Comparison of ENCODE assay signal across 30 cellular contexts in the genomic region with DNA sequence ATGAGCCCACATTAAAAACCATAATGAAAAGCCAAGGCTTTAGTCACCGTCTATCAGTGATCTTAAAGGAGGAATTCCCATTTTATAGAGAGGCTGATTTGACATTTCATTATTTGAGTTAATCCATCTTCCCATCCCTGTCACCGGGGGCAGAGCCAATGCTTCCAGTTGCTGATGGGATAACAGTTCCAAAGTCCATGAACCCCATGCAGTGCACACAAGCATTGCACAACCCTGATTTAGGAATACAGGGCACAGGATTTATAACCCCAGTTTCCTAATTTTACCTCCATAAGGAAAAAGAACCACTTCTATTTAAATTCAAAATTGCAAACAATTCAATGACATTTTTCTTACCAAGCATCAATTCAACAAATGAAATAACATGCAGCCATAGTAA. TPM values are rescaled to one million over a fixed set of nuclear protein-coding genes. Genes with fewer than 3 reads are reported as not detected.
A peak's percentile ranks its signal among the peaks of the same experiment; 100 is the strongest.
DNase-seq lines count a peak whose midpoint lies in the region; ATAC-seq, FAIRE-seq and TF ChIP-seq lines count a peak whose summit lies in the region.
"Had no signal": no experiment of that assay in that cellular context is flagged by ENCODE, and none has a peak within 500 bp of the region (broad histone marks: within the 10 kb centered on the region; RNA-seq: fewer than 3 reads in every experiment).

No MANE protein-coding gene starts in this region.

- peak overlapping the region; percentile 10; the same call in 1 of the 3 replicates for H3K4me2 ChIP-seq in A549
- H3K4me2 ChIP-seq in HepG2 (ENCODE audit: low read depth, low read length): no peak overlapping the region
- H3K4me2 ChIP-seq: BLaER1 had no signal

- no TSS peak for BruUV-seq in HepG2 (replicated peaks; lab: Mats Ljungman, UMichigan)

- no peaks in the 10 kb centered on the region for H4K20me1 ChIP-seq in HepG2 (ENCODE audit: insufficient read depth, low read length)
- H4K20me1 ChIP-seq: BLaER1 had no signal

- TF ChIP-seq POLR2A in A549 (IDR thresholded peaks at IDR 0.05; ENCODE audit: low read length) (no peak), HepG2 (IDR thresholded peaks at IDR 0.05; ENCODE audit: insufficient read depth in 1 of 2, low read depth in 2 of 2, low read length in 2 of 2) (no peak), right lobe of liver (IDR thresholded peaks at IDR 0.05) (no peak)

- TF ChIP-seq EP300 in A549 (IDR thresholded peaks at IDR 0.05): no peak
- TF ChIP-seq EP300 in HepG2 (IDR thresholded peaks at IDR 0.05; ENCODE audit: low read depth in 2 of 2, low read length in 2 of 2): no peak
- no peak for TF ChIP-seq EP300 in HepG2 (CRISPR knock-in tag; IDR thresholded peaks at IDR 0.05; ENCODE audit: borderline replicate concordance)

- no peak for DNase-seq in A549 (ENCODE audit: low read depth in 1 of 2, low spot score in 1 of 2)
- DNase-seq in HepG2 (ENCODE audit: low spot score): peak; percentile 29
- DNase-seq in right lobe of liver: peak; percentile 36 to 67 (median 60)
- no peak for DNase-seq in DMS114 treated with DMSO at 0.1 percent for 48 hours (lab: John Stamatoyannopoulos, UW; ENCODE audit: unreplicated experiment)
- DNase-seq in stimulated activated CD4-positive, alpha-beta T cell treated with anti-CD3 and anti-CD28 coated beads, Interleukin-1b, Interleukin-23, amount 100 ng/mL, for 48 hours: no peak
- DNase-seq in DMS153 (lab: John Stamatoyannopoulos, UW): no peak
- DNase-seq: ACHN; BE2C; C1 segment of cervical spinal cord; CD4-positive, alpha-beta memory T cell; CD4-positive, CD25-positive, alpha-beta regulatory T cell; CD8-positive, alpha-beta memory T cell; COR-L47; DMS 273 treated with DMSO at 0.1 percent for 48 hours; DMS53; DMS79; DND-41; EL; GDM1 had no signal

- POLR2A ChIA-PET in A549 (lab: Yijun Ruan, JAX) (no interaction called here), HepG2 (lab: Yijun Ruan, JAX) (no interaction called here)

- FAIRE-seq in A549 (lab: Jason Lieb, UNC): peak; percentile 90
- peak; percentile 76 for FAIRE-seq in islet of Langerhans (lab: Jason Lieb, UNC)
- peak; percentile 64 for FAIRE-seq in HepG2 (lab: Jason Lieb, UNC)
- FAIRE-seq: GM12878, GM12892, GM18507 had no signal

- no peak overlapping the region for H3K9ac ChIP-seq in HepG2 (ENCODE audit: insufficient read depth, low read depth, low read length)
- H3K9ac ChIP-seq: BLaER1 had no signal

- CTCF ChIA-PET in A549 (lab: Yijun Ruan, JAX): interaction anchor here (0.9 kb wide), 1 partner anchor 180 kb away, joined by 3 read pairs; no protein-coding TSS in a partner anchor
- CTCF ChIA-PET in HepG2 (lab: Yijun Ruan, JAX; ENCODE audit: low intra/inter-chr PET ratio, low total read pairs): no interaction called here

- H3K36me3 ChIP-seq in HepG2 (replicated peaks in 1 of 2; ENCODE audit: control insufficient read depth in 1 of 2, insufficient read depth in 2 of 2, low read length in 2 of 2): no peaks in the 10 kb centered on the region
- H3K36me3 ChIP-seq in right lobe of liver: no peaks in the 10 kb centered on the region
- H3K36me3 ChIP-seq: BE2C, BLaER1 had no signal

- TF ChIP-seq CTCF in A549 (IDR thresholded peaks at IDR 0.05): no peak
- TF ChIP-seq CTCF in HepG2 (CRISPR knock-in tag; IDR thresholded peaks at IDR 0.05): no peak
- TF ChIP-seq CTCF in right lobe of liver (IDR thresholded peaks at IDR 0.05): no peak

- H3K4me1 ChIP-seq in A549 (no peaks in the 10 kb centered on the region), HepG2 (ENCODE audit: insufficient read depth, low read length) (peaks cover 17% of the 10 kb centered on the region), right lobe of liver (peaks cover 0 to 8% (median 3%) of the 10 kb centered on the region in 4 donors)
- H3K4me1 ChIP-seq: BE2C, BLaER1 had no signal

- no peak for TF ChIP-seq RAD21 in A549 (conservative IDR thresholded peaks at IDR 0.05 in 1 of 2, IDR thresholded peaks at IDR 0.05 in 1 of 2)
- no peak for TF ChIP-seq RAD21 in HepG2 (CRISPR knock-in tag; IDR thresholded peaks at IDR 0.05)

- H3K27me3 ChIP-seq in HepG2 (ENCODE audit: control insufficient read depth in 1 of 2, insufficient read depth in 2 of 2, low read length in 2 of 2) (no peaks in the 10 kb centered on the region), right lobe of liver (peaks cover 0 to 4% of the 10 kb centered on the region in 2 donors)
- H3K27me3 ChIP-seq: BE2C, BLaER1 had no signal

- H3K4me3 ChIP-seq in A549 (no peak overlapping the region), HepG2 (replicated peaks in 1 of 3; ENCODE audit: insufficient read depth in 1 of 3, low read depth in 2 of 3, low read length in 3 of 3) (no peak overlapping the region), right lobe of liver (no peak overlapping the region)
- H3K4me3 ChIP-seq: BLaER1, GM12878 had no signal

- intact Hi-C loops in HepG2 (cut with micrococcal nuclease; ENCODE audit: unreplicated experiment): no loop called here
- intact Hi-C loops in right lobe of liver (cut with DNase I): no loop called here

- 29% methylated on average over 2 of the region's 2 CpGs for WGBS in A549 (ENCODE audit: missing lambda C conversion rate)
- 47% methylated on average over 2 of the region's 2 CpGs for WGBS in HepG2 (ENCODE audit: low lambda C conversion rate)
- WGBS in right lobe of liver (ENCODE audit: insufficient coverage, low coverage, low lambda C conversion rate, missing lambda C conversion rate): 21% methylated on average over 2 of the region's 2 CpGs

- in situ Hi-C loops in HepG2 (cut with HindIII; ENCODE audit: extremely low pct_ligation_motif_present, low pct_unique_long_range_greater_than_20kb): no loop called here

- H3K27ac ChIP-seq in A549 (no peak overlapping the region), HepG2 (ENCODE audit: extremely low read length, insufficient read depth, low read length) (no peak overlapping the region), right lobe of liver (peak overlapping the region in 2 of 3 donors; percentile 25 to 28)
- H3K27ac ChIP-seq: 22Rv1, BLaER1 had no signal

- no peak for ATAC-seq in A549
- ATAC-seq in HepG2: no peak
- peak; percentile 84 to 94 (median 92) for ATAC-seq in right lobe of liver
- ATAC-seq in HG02981 (IDR thresholded peaks at IDR 0.05; ENCODE audit: unreplicated experiment): no peak
- ATAC-seq: GM12878 had no signal

- H3K79me2 ChIP-seq in HepG2 (ENCODE audit: insufficient read depth, low read length): no peaks in the 10 kb centered on the region

- no peak overlapping the region for H2AFZ ChIP-seq in HepG2 (ENCODE audit: low read length)

- H3K9me3 ChIP-seq in A549 (no peaks in the 10 kb centered on the region), HepG2 (ENCODE audit: low read length) (no peaks in the 10 kb centered on the region), right lobe of liver (no peaks in the 10 kb centered on the region)
- H3K9me3 ChIP-seq: BE2C, BLaER1 had no signal

TF ChIP-seq in A549, 52 proteins besides CTCF, POLR2A, EP300 and RAD21 (continues in another document):
- no peak for TF ChIP-seq TFCP2L1 (CRISPR knock-in tag; IDR thresholded peaks at IDR 0.05)
- no peak for TF ChIP-seq FOXS1 (CRISPR knock-in tag; IDR thresholded peaks at IDR 0.05)

TF ChIP-seq in HepG2, 621 proteins besides CTCF, POLR2A, EP300 and RAD21 (continues in another document):
- TF ChIP-seq GFI1 (CRISPR knock-in tag; IDR thresholded peaks at IDR 0.05; ENCODE audit: borderline replicate concordance) (peak; percentile 81), ZBTB37 (CRISPR knock-in tag; IDR thresholded peaks at IDR 0.05) (no peak), BRD4 (CRISPR knock-in tag; IDR thresholded peaks at IDR 0.05) (no peak)

RNA-seq across cellular contexts. Expression of gene MAOB, which starts 36.5 kb away (rescaled TPM):
- polyA plus RNA-seq in A549 (2011; rRNA removed) (0.35 and 0.48 TPM in 2 replicates), A549 (2017; fragmentation: RNase III; extraction: RNeasy Plus Mini Kit Qiagen cat#74134 plus additional on column Dnase treatment) (0.05 to 0.09 TPM (median 0.05 TPM) in 3 replicates), HepG2 (2011; rRNA removed) (12.8 and 19.0 TPM in 2 replicates)
- 0.10 and 0.13 TPM in 2 replicates for polyA plus RNA-seq in A549 (2012; cell fraction: cytosol; rRNA removed)
- 0.07 TPM in 2 replicates for polyA plus RNA-seq in A549 (2012; cell fraction: nucleus; rRNA removed)
- polyA minus RNA-seq in A549 (2011; rRNA and poly(A)+ RNA removed): 0.08 and 0.15 TPM in 2 replicates
- total RNA-seq in HepG2 (2016; rRNA removed; fragmentation: Illumina TruSeq; extraction: Trizol) (11.0 and 22.5 TPM in 2 replicates), right lobe of liver (100 to 1,000 TPM in 4 of 6 experiments, 10 to 100 TPM in 2; 70.0 to 253 (median 122) TPM)
- total RNA-seq in HepG2 (2016; cell fraction: cytosol; rRNA removed; fragmentation: Illumina TruSeq; extraction: Trizol; ENCODE audit: low read depth): 1.6 and 2.8 TPM in 2 replicates
- 10.9 and 22.0 TPM in 2 replicates for total RNA-seq in HepG2 (2016; cell fraction: insoluble cytoplasmic fraction; rRNA removed; fragmentation: Illumina TruSeq; extraction: Trizol)
- 5.7 and 6.7 TPM in 2 replicates for total RNA-seq in HepG2 (2016; cell fraction: membrane; rRNA removed; fragmentation: Illumina TruSeq; extraction: Trizol)
- total RNA-seq in HepG2 (2016; cell fraction: nucleus; rRNA removed; fragmentation: Illumina TruSeq; extraction: Trizol): 9.4 and 10.2 TPM in 2 replicates
- polyA plus RNA-seq in HepG2 (2011; cell fraction: cytosol; rRNA removed): 10.7 and 12.1 TPM in 2 replicates
- 4.2 and 5.1 TPM in 2 replicates for polyA plus RNA-seq in HepG2 (2011; cell fraction: nucleus; rRNA removed)
- polyA plus RNA-seq in HepG2 (2012): 10.6 and 18.0 TPM in 2 replicates
- 3.8 and 4.0 TPM in 2 replicates for polyA plus RNA-seq in HepG2 (2016; cell fraction: cytosol; fragmentation: Illumina TruSeq; extraction: Trizol; ENCODE audit: low read depth)
- polyA plus RNA-seq in HepG2 (2016; cell fraction: insoluble cytoplasmic fraction; fragmentation: Illumina TruSeq; extraction: Trizol; ENCODE audit: low read depth): 38.0 and 44.2 TPM in 2 replicates
- polyA plus RNA-seq in HepG2 (2016; cell fraction: membrane; fragmentation: Illumina TruSeq; extraction: Trizol; ENCODE audit: low read depth): 8.5 and 9.0 TPM in 2 replicates
- polyA plus RNA-seq in HepG2 (2016; cell fraction: nucleus; fragmentation: Illumina TruSeq; extraction: Trizol; ENCODE audit: insufficient read depth, low read depth): 18.1 and 19.9 TPM in 2 replicates
- polyA minus RNA-seq in HepG2 (2011; rRNA and poly(A)+ RNA removed; ENCODE audit: low replicate concordance): 5.7 and 8.3 TPM in 2 replicates
- 5.1 and 7.0 TPM in 2 replicates for polyA minus RNA-seq in HepG2 (2011; cell fraction: cytosol; rRNA and poly(A)+ RNA removed)
- polyA minus RNA-seq in HepG2 (2011; cell fraction: nucleus; rRNA and poly(A)+ RNA removed): 3.9 and 4.6 TPM in 2 replicates
- total RNA-seq: A172; A673; CD4-positive, alpha-beta memory T cell; CD4-positive, CD25-positive, alpha-beta regulatory T cell; CD8-positive, alpha-beta memory T cell; G401 had no signal
- polyA plus RNA-seq: CD14-positive monocyte; CD4-positive, alpha-beta memory T cell; GM12878 had no signal

Comparison
In these comparisons a context has a peak if more than half of its experiments do, and no peak if none do; other contexts are left out.
1. ATAC-seq: peak in right lobe of liver (4 of 4); none in A549 (0 of 2), HepG2 (single experiment) and HG02981 (single experiment).
2. H3K27ac ChIP-seq: peak in right lobe of liver (2 of 3); none in A549 (0 of 2) and HepG2 (single experiment).
3. DNase-seq: peak in HepG2 (single experiment) and right lobe of liver (3 of 3); none in A549 (0 of 2), DMS114 treated with DMSO at 0.1 percent for 48 hours (single experiment), stimulated activated CD4-positive, alpha-beta T cell treated with anti-CD3 and anti-CD28 coated beads, Interleukin-1b, Interleukin-23, amount 100 ng/mL, for 48 hours (single experiment) and DMS153 (single experiment).
4. Of the 38 proteins assayed by ChIP-seq in both HepG2 and A549: peak only in HepG2: CEBPB; only in A549: none; in both: none; in neither: 37.